ENCODE assay signal across 29 cellular contexts in genomic region chr14:76343386-76343785, GRCh38. TPM values are rescaled to one million over a fixed set of nuclear protein-coding genes. Genes with fewer than 3 reads are reported as not detected.
"Had no signal": no experiment of that assay in that cellular context is flagged by ENCODE, and none has a peak within 500 bp of the region (broad histone marks: within the 10 kb centered on the region; RNA-seq: fewer than 3 reads in every experiment).

No MANE protein-coding gene starts in this region.

- H3K9me3 ChIP-seq: ascending aorta had no signal

- DNase-seq: activated B cell treated with CpG ODN at 0.5 μM for 24 hours; activated CD4-positive, alpha-beta memory T cell treated with anti-CD3 and anti-CD28 coated beads for 36 hours; activated CD4-positive, alpha-beta T cell treated with anti-CD3 and anti-CD28 coated beads for 4 hours; activated CD4-positive, alpha-beta T cell treated with anti-CD3 and anti-CD28 coated beads, Interleukin-2, amount 10 ng/mL, durations not matched to agents 24 days and 14 days; activated CD4-positive, alpha-beta T cell treated with anti-CD3 and anti-CD28 coated beads, Interleukin-2, amount 50 U/mL, for 1 hour; activated CD4-positive, alpha-beta T cell treated with anti-CD3 and anti-CD28 coated beads, Interleukin-2, amount 50 U/mL, for 4 hours; activated CD4-positive, CD25-positive, alpha-beta regulatory T cell treated with anti-CD3 and anti-CD28 coated beads, Interleukin-2, amount 50 U/mL, for 72 hours; activated CD8-positive, alpha-beta memory T cell treated with anti-CD3 and anti-CD28 coated beads, Interleukin-2, amount 50 U/mL, for 4 hours; activated CD8-positive, alpha-beta T cell treated with anti-CD3 and anti-CD28 coated beads for 36 hours; activated gamma-delta T cell; activated naive CD4-positive, alpha-beta T cell treated with Interleukin-2 at 50 U/mL for 16 hours; activated naive CD8-positive, alpha-beta T cell treated with anti-CD3 and anti-CD28 coated beads, Interleukin-2, amount 10 ng/mL, durations not matched to agents 7 days and 5 days; activated naive CD8-positive, alpha-beta T cell treated with anti-CD3 and anti-CD28 coated beads, Interleukin-2, amount 50 U/mL, for 24 hours; activated T-cell treated with anti-CD3 and anti-CD28 coated beads for 4 hours; activated T-cell treated with anti-CD3 and anti-CD28 coated beads, Interleukin-2, amount 50 U/mL, for 1 hour; activated T-cell treated with anti-CD3 and anti-CD28 coated beads, Interleukin-2, amount 50 U/mL, for 4 hours; activated T-cell treated with anti-CD3 and anti-CD28 coated beads, Interleukin-2, amount 50 U/mL, for 72 hours; amygdala; anterior cingulate cortex; central memory CD4-positive, alpha-beta T cell; SW 1271; T-helper 1 cell; T-helper 2 cell; T-helper 9 cell had no signal

- H3K36me3 ChIP-seq: ascending aorta, cardiac muscle cell had no signal

- H3K27ac ChIP-seq: ascending aorta, cardiac muscle cell, VCaP had no signal

- H3K4me1 ChIP-seq: ascending aorta had no signal

- H3K4me3 ChIP-seq: ascending aorta, cardiac muscle cell had no signal

- H3K27me3 ChIP-seq: ascending aorta, cardiac muscle cell had no signal

RNA-seq across cellular contexts. Expression of gene ESRRB, which starts 32.6 kb away (rescaled TPM):
- total RNA-seq: activated CD8-positive, alpha-beta memory T cell treated with anti-CD3 and anti-CD28 coated beads for 36 hours; bronchial epithelial cell had no signal
